Comparison of ENCODE assay signal across 20 cellular contexts in the genomic region with DNA sequence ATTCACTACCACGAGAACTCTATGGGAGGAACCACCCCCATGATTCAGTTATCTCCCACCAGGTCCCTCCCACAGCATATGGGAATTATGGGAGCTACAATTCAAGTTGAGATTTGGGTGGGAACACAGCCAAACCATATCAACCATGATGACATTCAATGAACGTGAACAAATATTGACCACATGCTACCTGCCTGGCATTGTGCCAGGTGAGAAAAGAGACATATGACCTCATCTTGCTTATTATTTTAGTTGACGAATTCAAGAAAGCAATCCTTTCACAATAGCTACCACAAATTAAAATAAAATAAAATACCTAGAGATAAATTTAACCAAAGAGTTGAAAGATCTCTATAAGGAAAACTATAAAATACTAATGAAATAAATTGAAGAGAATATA.
DNase-seq lines count a peak whose midpoint lies in the region; ATAC-seq, FAIRE-seq and TF ChIP-seq lines count a peak whose summit lies in the region.
"Had no signal": no experiment of that assay in that cellular context is flagged by ENCODE, and none has a peak within 500 bp of the region (broad histone marks: within the 10 kb centered on the region; RNA-seq: fewer than 3 reads in every experiment).

No MANE protein-coding gene starts in this region.

- H3K36me3 ChIP-seq in K562 (ENCODE audit: control insufficient read depth, insufficient read depth, low read length) (no peaks in the 10 kb centered on the region), MG63 (no peaks in the 10 kb centered on the region), PC-9 (ENCODE audit: low read depth) (no peaks in the 10 kb centered on the region)
- H3K36me3 ChIP-seq: BLaER1 had no signal

- no peak for TF ChIP-seq RAD21 in K562 (CRISPR knock-in tag; conservative IDR thresholded peaks at IDR 0.05 in 1 of 2, IDR thresholded peaks at IDR 0.05 in 1 of 2)

- H3K79me2 ChIP-seq in K562 (ENCODE audit: control insufficient read depth, insufficient read depth, low read length) (no peaks in the 10 kb centered on the region), PC-9 (ENCODE audit: low read depth) (no peaks in the 10 kb centered on the region)

- H4K20me1 ChIP-seq in K562 (replicated peaks; ENCODE audit: control insufficient read depth, insufficient read depth, low read length): no peaks in the 10 kb centered on the region
- H4K20me1 ChIP-seq in PC-9 (ENCODE audit: insufficient read depth): no peaks in the 10 kb centered on the region
- H4K20me1 ChIP-seq: BLaER1 had no signal

- CTCF ChIA-PET in K562 (lab: Yijun Ruan, JAX; ENCODE audit: low intra/inter-chr PET ratio) (no interaction called here), PC-9 (lab: Charles Lee) (no interaction called here)
- CTCF ChIA-PET in activated CD8-positive, alpha-beta T cell treated with anti-CD3 and anti-CD28 coated beads, Interleukin-2, amount 10 ng/mL, durations not matched to agents 7 days and 5 days (lab: Charles Lee): no interaction called here

- no peaks in the 10 kb centered on the region for H3K9me1 ChIP-seq in K562 (ENCODE audit: control insufficient read depth, insufficient read depth, low read length)

- H3K9me3 Mint-ChIP-seq in activated CD8-positive, alpha-beta T cell treated with anti-CD3 and anti-CD28 coated beads, Interleukin-2, amount 10 ng/mL, durations not matched to agents 7 days and 5 days (ENCODE audit: insufficient read depth): no peaks in the 10 kb centered on the region

- DNase-seq in NCI-H146 (lab: John Stamatoyannopoulos, UW) (peak; percentile 4), NCI-H146 treated with DMSO at 0.1 percent for 48 hours (lab: John Stamatoyannopoulos, UW; ENCODE audit: unreplicated experiment) (no peak), COLO668 (lab: John Stamatoyannopoulos, UW; ENCODE audit: unreplicated experiment) (peak; percentile 9), NCI-H2029 treated with DMSO at 0.1 percent for 48 hours (lab: John Stamatoyannopoulos, UW) (peak; percentile 1), K562 (ENCODE audit: extremely low read depth in 1 of 4, low spot score in 3 of 4) (no peak), MG63 (no peak), PC-9 (no peak)
- DNase-seq in activated CD8-positive, alpha-beta T cell treated with anti-CD3 and anti-CD28 coated beads, Interleukin-2, amount 10 ng/mL, durations not matched to agents 7 days and 5 days: no peak
- DNase-seq: Calu3; CD4-positive, alpha-beta memory T cell; H9 had no signal

- no peaks in the 10 kb centered on the region for H3K4me1 ChIP-seq in K562 (replicated peaks in 1 of 2; ENCODE audit: control insufficient read depth in 2 of 2, insufficient read depth in 2 of 2, low read length in 2 of 2)
- H3K4me1 ChIP-seq in PC-9 (replicated peaks; ENCODE audit: insufficient read depth): no peaks in the 10 kb centered on the region
- H3K4me1 ChIP-seq: A549, BLaER1 had no signal

- H3K4me3 Mint-ChIP-seq in activated CD8-positive, alpha-beta T cell treated with anti-CD3 and anti-CD28 coated beads, Interleukin-2, amount 10 ng/mL, durations not matched to agents 7 days and 5 days: no peak overlapping the region
- H3K4me3 Mint-ChIP-seq: CD14-positive monocyte; CD4-positive, alpha-beta memory T cell; H9 had no signal

- no peaks in the 10 kb centered on the region for H3K4me1 Mint-ChIP-seq in activated CD8-positive, alpha-beta T cell treated with anti-CD3 and anti-CD28 coated beads, Interleukin-2, amount 10 ng/mL, durations not matched to agents 7 days and 5 days (ENCODE audit: low read depth)
- H3K4me1 Mint-ChIP-seq: CD14-positive monocyte, H9 had no signal

- intact Hi-C loops in K562 (cut with micrococcal nuclease) (no loop called here), PC-9 (cut with micrococcal nuclease; ENCODE audit: unreplicated experiment) (no loop called here)

- no peak overlapping the region for H3K4me2 ChIP-seq in K562 (ENCODE audit: insufficient read depth, low read length)
- H3K4me2 ChIP-seq in PC-9: no peak overlapping the region
- H3K4me2 ChIP-seq: A549, BLaER1 had no signal

- no peak for TF ChIP-seq CTCF in K562 (IDR thresholded peaks at IDR 0.05 in 2 of 3, conservative IDR thresholded peaks at IDR 0.05 in 1 of 3; ENCODE audit: insufficient read depth in 2 of 3, low read depth in 1 of 3, low read length in 3 of 3)
- no peak for TF ChIP-seq CTCF in PC-9 (conservative IDR thresholded peaks at IDR 0.05)

- H3K4me3 ChIP-seq in K562 (no peak overlapping the region), MG63 (no peak overlapping the region), PC-9 (no peak overlapping the region)
- H3K4me3 ChIP-seq: A549, BLaER1 had no signal

- no peak overlapping the region for H3K9ac ChIP-seq in K562 (ENCODE audit: insufficient read depth in 1 of 2, low read depth in 2 of 2, low read length in 2 of 2)
- H3K9ac ChIP-seq: BLaER1 had no signal

- H3K36me3 Mint-ChIP-seq in activated CD8-positive, alpha-beta T cell treated with anti-CD3 and anti-CD28 coated beads, Interleukin-2, amount 10 ng/mL, durations not matched to agents 7 days and 5 days (ENCODE audit: low read depth): no peaks in the 10 kb centered on the region
- H3K36me3 Mint-ChIP-seq: CD14-positive monocyte; CD4-positive, alpha-beta memory T cell had no signal

- 2% methylated on average over 3 of the region's 3 CpGs for WGBS in K562 (ENCODE audit: insufficient coverage, low coverage, missing lambda C conversion rate)

- in situ Hi-C loops in K562 (cut with MboI): no loop called here

- no peaks in the 10 kb centered on the region for H3K27me3 Mint-ChIP-seq in activated CD8-positive, alpha-beta T cell treated with anti-CD3 and anti-CD28 coated beads, Interleukin-2, amount 10 ng/mL, durations not matched to agents 7 days and 5 days (ENCODE audit: low read depth)

- no peak for ATAC-seq in K562
- no peak for ATAC-seq in activated CD8-positive, alpha-beta T cell treated with anti-CD3 and anti-CD28 coated beads, Interleukin-2, amount 10 ng/mL, durations not matched to agents 7 days and 5 days
- ATAC-seq: A549 had no signal

- no peaks in the 10 kb centered on the region for H3K9me2 ChIP-seq in PC-9 (ENCODE audit: insufficient read depth)

- H3K9me3 ChIP-seq in K562 (replicated peaks; ENCODE audit: control insufficient read depth, insufficient read depth, low read depth, low read length) (no peaks in the 10 kb centered on the region), MG63 (no peaks in the 10 kb centered on the region), PC-9 (ENCODE audit: insufficient read depth, low read depth) (no peaks in the 10 kb centered on the region)

- H3K27ac ChIP-seq in K562 (ENCODE audit: extremely low read depth, low read depth, low read length) (no peak overlapping the region), PC-9 (no peak overlapping the region)
- H3K27ac ChIP-seq: 22Rv1, A549, BLaER1 had no signal

- POLR2A ChIA-PET in K562 (lab: Yijun Ruan, JAX) (no interaction called here), PC-9 (lab: Charles Lee; ENCODE audit: unreplicated experiment) (no interaction called here)
- POLR2A ChIA-PET in activated CD8-positive, alpha-beta T cell treated with anti-CD3 and anti-CD28 coated beads, Interleukin-2, amount 10 ng/mL, durations not matched to agents 7 days and 5 days (lab: Charles Lee): no interaction called here

- FAIRE-seq in K562 (lab: Jason Lieb, UNC): no peak
- FAIRE-seq: A549, G401.6, GM12891, GM19239, H1, HTR-8/SVneo had no signal

- H3K27ac Mint-ChIP-seq in activated CD8-positive, alpha-beta T cell treated with anti-CD3 and anti-CD28 coated beads, Interleukin-2, amount 10 ng/mL, durations not matched to agents 7 days and 5 days: no peak overlapping the region
- H3K27ac Mint-ChIP-seq: CD14-positive monocyte; CD4-positive, alpha-beta memory T cell; H9 had no signal

- TF ChIP-seq POLR2A in K562 (conservative IDR thresholded peaks at IDR 0.05): no peak

- no peak for TF ChIP-seq EP300 in K562 (IDR thresholded peaks at IDR 0.05; ENCODE audit: low read length)

- BruUV-seq in K562 (replicated peaks; lab: Mats Ljungman, UMichigan): no TSS peak
- BruUV-seq in PC-9 (replicated peaks; lab: Mats Ljungman, UMichigan): no TSS peak

- H2AFZ ChIP-seq in K562 (ENCODE audit: low read depth, low read length) (no peak overlapping the region), PC-9 (no peak overlapping the region)

- H3K27me3 ChIP-seq in K562 (ENCODE audit: control insufficient read depth in 2 of 2, insufficient read depth in 2 of 2, low read length in 2 of 2) (no peaks in the 10 kb centered on the region), MG63 (no peaks in the 10 kb centered on the region), PC-9 (ENCODE audit: insufficient read depth, low read depth) (no peaks in the 10 kb centered on the region)
- H3K27me3 ChIP-seq: BLaER1 had no signal

- no peaks in the 10 kb centered on the region for H3F3A ChIP-seq in PC-9 (ENCODE audit: insufficient read depth, low read depth)

TF ChIP-seq in K562, 482 proteins besides CTCF, POLR2A, EP300 and RAD21:
- no peak for TF ChIP-seq MBD2 (IDR thresholded peaks at IDR 0.05; ENCODE audit: borderline replicate concordance, low read depth)
- TF ChIP-seq ZNF347 (CRISPR knock-in tag; IDR thresholded peaks at IDR 0.05; ENCODE audit: low read depth): no peak
- TF ChIP-seq SAFB2 (IDR thresholded peaks at IDR 0.05; ENCODE audit: borderline replicate concordance, low read depth, low read length, severe bottlenecking): no peak
- peak; percentile 58 for TF ChIP-seq NFIC (IDR thresholded peaks at IDR 0.05)
- TF ChIP-seq ZNF507 (tag; conservative IDR thresholded peaks at IDR 0.05): no peak
- no peak for TF ChIP-seq TAF7 (tag; IDR thresholded peaks at IDR 0.05)
- no peak for TF ChIP-seq MCM5 (IDR thresholded peaks at IDR 0.05; ENCODE audit: low read depth)
- TF ChIP-seq, protein P1, sequence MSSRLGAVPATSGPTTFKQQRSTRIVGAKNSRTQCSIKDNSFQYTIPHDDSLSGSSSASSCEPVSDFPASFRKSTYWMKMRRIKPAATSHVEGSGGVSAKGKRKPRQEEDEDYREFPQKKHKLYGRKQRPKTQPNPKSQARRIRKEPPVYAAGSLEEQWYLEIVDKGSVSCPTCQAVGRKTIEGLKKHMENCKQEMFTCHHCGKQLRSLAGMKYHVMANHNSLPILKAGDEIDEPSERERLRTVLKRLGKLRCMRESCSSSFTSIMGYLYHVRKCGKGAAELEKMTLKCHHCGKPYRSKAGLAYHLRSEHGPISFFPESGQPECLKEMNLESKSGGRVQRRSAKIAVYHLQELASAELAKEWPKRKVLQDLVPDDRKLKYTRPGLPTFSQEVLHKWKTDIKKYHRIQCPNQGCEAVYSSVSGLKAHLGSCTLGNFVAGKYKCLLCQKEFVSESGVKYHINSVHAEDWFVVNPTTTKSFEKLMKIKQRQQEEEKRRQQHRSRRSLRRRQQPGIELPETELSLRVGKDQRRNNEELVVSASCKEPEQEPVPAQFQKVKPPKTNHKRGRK (tag; IDR thresholded peaks at IDR 0.05): no peak
- no peak for TF ChIP-seq ZNF830 (CRISPR knock-in tag; IDR thresholded peaks at IDR 0.05)
- no peak for TF ChIP-seq CREB1 (IDR thresholded peaks at IDR 0.05)
- no peak for TF ChIP-seq CREB1 (CRISPR knock-in tag; IDR thresholded peaks at IDR 0.05)
- peak; percentile 61 for TF ChIP-seq NFIX (CRISPR knock-in tag; IDR thresholded peaks at IDR 0.05; ENCODE audit: low read depth)

Comparison
In these comparisons a context has a peak if more than half of its experiments do, and no peak if none do; other contexts are left out.
1. DNase-seq: peak in NCI-H146 (single experiment), COLO668 (single experiment) and NCI-H2029 treated with DMSO at 0.1 percent for 48 hours (single experiment); none in NCI-H146 treated with DMSO at 0.1 percent for 48 hours (single experiment), K562 (0 of 4), MG63 (single experiment), activated CD8-positive, alpha-beta T cell treated with anti-CD3 and anti-CD28 coated beads, Interleukin-2, amount 10 ng/mL, durations not matched to agents 7 days and 5 days (single experiment) and PC-9 (0 of 2).